Comparison of ENCODE assay signal across 10 cellular contexts in the genomic region with DNA sequence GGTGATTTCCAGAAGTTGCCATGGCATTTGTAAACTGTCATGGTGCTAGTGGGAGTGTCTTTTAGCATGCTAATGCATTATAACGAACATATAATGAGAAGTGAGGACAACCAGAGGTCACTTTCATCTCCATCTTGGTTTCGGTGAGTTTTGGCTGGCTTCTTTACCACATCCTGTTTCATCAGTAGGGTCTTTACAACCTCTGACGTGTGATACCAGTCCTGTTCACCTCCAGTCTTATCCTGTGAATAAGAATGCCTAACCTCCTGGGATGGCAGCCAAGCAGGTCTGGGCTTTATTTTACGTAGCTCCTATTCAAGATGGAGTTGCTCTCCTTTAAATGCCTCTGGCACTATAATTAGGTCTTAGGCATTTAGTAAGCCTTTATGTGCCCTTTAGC. TPM values are rescaled to one million over a fixed set of nuclear protein-coding genes. Genes with fewer than 3 reads are reported as not detected.
DNase-seq lines count a peak whose midpoint lies in the region; ATAC-seq and TF ChIP-seq lines count a peak whose summit lies in the region.
"Had no signal": no experiment of that assay in that cellular context is flagged by ENCODE, and none has a peak within 500 bp of the region (broad histone marks: within the 10 kb centered on the region; RNA-seq: fewer than 3 reads in every experiment).

No MANE protein-coding gene starts in this region.

- H3K4me1 ChIP-seq in BE2C, result no peaks in the 10 kb centered on the region

- H3K9me3 ChIP-seq in WERI-Rb-1 (ENCODE audit: severe bottlenecking) (peaks cover 4% of the 10 kb centered on the region), BE2C (no peaks in the 10 kb centered on the region)

- no peak for TF ChIP-seq CTCF in HFFc6 (IDR thresholded peaks at IDR 0.05)
- no peak for TF ChIP-seq CTCF in WERI-Rb-1 (IDR thresholded peaks at IDR 0.05; ENCODE audit: low read depth, low read length)
- TF ChIP-seq CTCF in BE2C (IDR thresholded peaks at IDR 0.05; ENCODE audit: low read depth, low read length), result no peak

- no peak overlapping the region for H3K4me3 Mint-ChIP-seq in HFFc6

- peaks cover 22% of the 10 kb centered on the region for H3K4me1 Mint-ChIP-seq in HFFc6 (ENCODE audit: low read depth)

- H3K9me3 Mint-ChIP-seq in HFFc6, result no peaks in the 10 kb centered on the region; the same call in 1 of the 2 replicates

- intact Hi-C loops in sciatic nerve (cut with DNase I), result no loop called here

- H3K27me3 Mint-ChIP-seq in HFFc6 (ENCODE audit: insufficient read depth), result peaks cover 8% of the 10 kb centered on the region

- no peaks in the 10 kb centered on the region for H3K36me3 ChIP-seq in WERI-Rb-1
- H3K36me3 ChIP-seq in BE2C, result no peaks in the 10 kb centered on the region
- H3K36me3 ChIP-seq: heart left ventricle had no signal

- DNase-seq in HFFc6, result peak; percentile 38
- DNase-seq in MV-4-11 (lab: John Stamatoyannopoulos, UW), result peak; percentile 92
- peak; percentile 95 for DNase-seq in iris pigment epithelial cell (ENCODE audit: low read depth)
- no peak for DNase-seq in sciatic nerve (ENCODE audit: low spot score)
- DNase-seq in NCI-H526 (lab: John Stamatoyannopoulos, UW), result no peak
- DNase-seq in WERI-Rb-1, result no peak
- no peak for DNase-seq in BE2C
- DNase-seq: activated naive CD4-positive, alpha-beta T cell treated with Interleukin-2 at 50 U/mL for 16 hours; heart left ventricle had no signal

- peak; percentile 87 for ATAC-seq in GM18870 (IDR thresholded peaks at IDR 0.05; ENCODE audit: unreplicated experiment)
- no peak for ATAC-seq in sciatic nerve
- ATAC-seq: heart left ventricle had no signal

- H3K27me3 ChIP-seq in WERI-Rb-1 (ENCODE audit: insufficient read depth, low read depth, severe bottlenecking), result no peaks in the 10 kb centered on the region
- H3K27me3 ChIP-seq in BE2C, result no peaks in the 10 kb centered on the region
- H3K27me3 ChIP-seq: heart left ventricle had no signal

- no peak overlapping the region for H3K27ac ChIP-seq in WERI-Rb-1
- H3K27ac ChIP-seq: heart left ventricle had no signal

- H3K36me3 Mint-ChIP-seq in HFFc6 (ENCODE audit: low read depth), result peaks cover 4% of the 10 kb centered on the region; the same call in 1 of the 2 replicates

- peak overlapping the region; percentile 30; the same call in 1 of the 2 replicates for H3K27ac Mint-ChIP-seq in HFFc6

- H3K4me3 ChIP-seq in WERI-Rb-1 (ENCODE audit: low read depth, low read length) (no peak overlapping the region), BE2C (ENCODE audit: low read depth, low read length) (no peak overlapping the region)
- H3K4me3 ChIP-seq: heart left ventricle had no signal

RNA-seq across cellular contexts. Expression of gene RFK, which starts 20.4 kb away (rescaled TPM):
- 10 to 100 TPM; 16.7 to 19.0 (median 18.1) TPM for total RNA-seq in HFFc6 (2021; fragmentation: NEBNext Ultra II Directional; extraction: Animal tissue kit (Norgen Biotek cat#: 25700))
- total RNA-seq in sciatic nerve, result 16.3 TPM
- 20.6 TPM for polyA plus RNA-seq in BE2C (2012; ENCODE audit: insufficient read depth, insufficient read length, low read depth)

RNA-seq across cellular contexts. Expression of gene GCNT1, which starts 44.3 kb away (rescaled TPM):
- 10 to 100 TPM; 15.0 to 26.2 (median 19.7) TPM for total RNA-seq in HFFc6 (2021; fragmentation: NEBNext Ultra II Directional; extraction: Animal tissue kit (Norgen Biotek cat#: 25700))
- total RNA-seq in sciatic nerve, result 9.2 TPM
- polyA plus RNA-seq in BE2C (2012; ENCODE audit: insufficient read depth, insufficient read length, low read depth), result 0.11 TPM

Comparison
In these comparisons a context has a peak if more than half of its experiments do, and no peak if none do; other contexts are left out.
1. DNase-seq: peak in HFFc6 (single experiment), MV-4-11 (single experiment) and iris pigment epithelial cell (single experiment); none in sciatic nerve (single experiment), NCI-H526 (0 of 2), WERI-Rb-1 (single experiment) and BE2C (single experiment).